In the genomic region with DNA sequence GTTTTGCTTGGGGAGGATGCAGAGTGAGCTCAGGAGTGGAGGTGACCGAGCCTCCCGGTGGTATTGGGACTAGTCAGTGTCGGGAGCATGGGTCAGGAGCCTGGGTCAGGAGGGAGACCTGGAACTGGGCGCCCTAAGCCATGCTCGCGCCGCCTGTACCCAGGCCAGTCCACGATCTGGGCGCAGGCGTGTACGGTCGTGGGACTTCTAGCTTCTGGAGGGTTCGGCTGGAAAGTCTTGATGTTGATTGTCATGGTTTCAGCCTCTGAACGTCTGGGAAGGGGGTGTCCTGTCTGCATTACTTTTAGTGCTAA, we compare ENCODE assay signal across 2 cellular contexts.
TF ChIP-seq lines count a peak whose summit lies in the region.

No MANE protein-coding gene starts in this region.

TF ChIP-seq in GM23338, 12 proteins besides CTCF, POLR2A, EP300 and RAD21:
- TF ChIP-seq, protein P1, sequence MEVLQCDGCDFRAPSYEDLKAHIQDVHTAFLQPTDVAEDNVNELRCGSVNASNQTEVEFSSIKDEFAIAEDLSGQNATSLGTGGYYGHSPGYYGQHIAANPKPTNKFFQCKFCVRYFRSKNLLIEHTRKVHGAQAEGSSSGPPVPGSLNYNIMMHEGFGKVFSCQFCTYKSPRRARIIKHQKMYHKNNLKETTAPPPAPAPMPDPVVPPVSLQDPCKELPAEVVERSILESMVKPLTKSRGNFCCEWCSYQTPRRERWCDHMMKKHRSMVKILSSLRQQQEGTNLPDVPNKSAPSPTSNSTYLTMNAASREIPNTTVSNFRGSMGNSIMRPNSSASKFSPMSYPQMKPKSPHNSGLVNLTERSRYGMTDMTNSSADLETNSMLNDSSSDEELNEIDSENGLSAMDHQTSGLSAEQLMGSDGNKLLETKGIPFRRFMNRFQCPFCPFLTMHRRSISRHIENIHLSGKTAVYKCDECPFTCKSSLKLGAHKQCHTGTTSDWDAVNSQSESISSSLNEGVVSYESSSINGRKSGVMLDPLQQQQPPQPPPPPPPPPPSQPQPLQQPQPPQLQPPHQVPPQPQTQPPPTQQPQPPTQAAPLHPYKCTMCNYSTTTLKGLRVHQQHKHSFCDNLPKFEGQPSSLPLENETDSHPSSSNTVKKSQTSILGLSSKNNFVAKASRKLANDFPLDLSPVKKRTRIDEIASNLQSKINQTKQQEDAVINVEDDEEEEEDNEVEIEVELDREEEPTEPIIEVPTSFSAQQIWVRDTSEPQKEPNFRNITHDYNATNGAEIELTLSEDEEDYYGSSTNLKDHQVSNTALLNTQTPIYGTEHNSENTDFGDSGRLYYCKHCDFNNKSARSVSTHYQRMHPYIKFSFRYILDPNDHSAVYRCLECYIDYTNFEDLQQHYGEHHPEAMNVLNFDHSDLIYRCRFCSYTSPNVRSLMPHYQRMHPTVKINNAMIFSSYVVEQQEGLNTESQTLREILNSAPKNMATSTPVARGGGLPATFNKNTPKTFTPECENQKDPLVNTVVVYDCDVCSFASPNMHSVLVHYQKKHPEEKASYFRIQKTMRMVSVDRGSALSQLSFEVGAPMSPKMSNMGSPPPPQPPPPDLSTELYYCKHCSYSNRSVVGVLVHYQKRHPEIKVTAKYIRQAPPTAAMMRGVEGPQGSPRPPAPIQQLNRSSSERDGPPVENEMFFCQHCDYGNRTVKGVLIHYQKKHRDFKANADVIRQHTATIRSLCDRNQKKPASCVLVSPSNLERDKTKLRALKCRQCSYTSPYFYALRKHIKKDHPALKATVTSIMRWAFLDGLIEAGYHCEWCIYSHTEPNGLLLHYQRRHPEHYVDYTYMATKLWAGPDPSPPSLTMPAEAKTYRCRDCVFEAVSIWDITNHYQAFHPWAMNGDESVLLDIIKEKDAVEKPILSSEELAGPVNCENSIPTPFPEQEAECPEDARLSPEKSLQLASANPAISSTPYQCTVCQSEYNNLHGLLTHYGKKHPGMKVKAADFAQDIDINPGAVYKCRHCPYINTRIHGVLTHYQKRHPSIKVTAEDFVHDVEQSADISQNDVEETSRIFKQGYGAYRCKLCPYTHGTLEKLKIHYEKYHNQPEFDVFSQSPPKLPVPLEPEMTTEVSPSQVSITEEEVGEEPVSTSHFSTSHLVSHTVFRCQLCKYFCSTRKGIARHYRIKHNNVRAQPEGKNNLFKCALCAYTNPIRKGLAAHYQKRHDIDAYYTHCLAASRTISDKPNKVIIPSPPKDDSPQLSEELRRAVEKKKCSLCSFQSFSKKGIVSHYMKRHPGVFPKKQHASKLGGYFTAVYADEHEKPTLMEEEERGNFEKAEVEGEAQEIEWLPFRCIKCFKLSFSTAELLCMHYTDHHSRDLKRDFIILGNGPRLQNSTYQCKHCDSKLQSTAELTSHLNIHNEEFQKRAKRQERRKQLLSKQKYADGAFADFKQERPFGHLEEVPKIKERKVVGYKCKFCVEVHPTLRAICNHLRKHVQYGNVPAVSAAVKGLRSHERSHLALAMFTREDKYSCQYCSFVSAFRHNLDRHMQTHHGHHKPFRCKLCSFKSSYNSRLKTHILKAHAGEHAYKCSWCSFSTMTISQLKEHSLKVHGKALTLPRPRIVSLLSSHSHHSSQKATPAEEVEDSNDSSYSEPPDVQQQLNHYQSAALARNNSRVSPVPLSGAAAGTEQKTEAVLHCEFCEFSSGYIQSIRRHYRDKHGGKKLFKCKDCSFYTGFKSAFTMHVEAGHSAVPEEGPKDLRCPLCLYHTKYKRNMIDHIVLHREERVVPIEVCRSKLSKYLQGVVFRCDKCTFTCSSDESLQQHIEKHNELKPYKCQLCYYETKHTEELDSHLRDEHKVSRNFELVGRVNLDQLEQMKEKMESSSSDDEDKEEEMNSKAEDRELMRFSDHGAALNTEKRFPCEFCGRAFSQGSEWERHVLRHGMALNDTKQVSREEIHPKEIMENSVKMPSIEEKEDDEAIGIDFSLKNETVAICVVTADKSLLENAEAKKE (CRISPR knock-in tag; IDR thresholded peaks at IDR 0.05) = no peak

TF ChIP-seq in SK-N-SH treated with all-trans-retinoic acid at 6 μM for 48 hours, 23 proteins besides CTCF, POLR2A, EP300 and RAD21:
- TF ChIP-seq, protein P2, sequence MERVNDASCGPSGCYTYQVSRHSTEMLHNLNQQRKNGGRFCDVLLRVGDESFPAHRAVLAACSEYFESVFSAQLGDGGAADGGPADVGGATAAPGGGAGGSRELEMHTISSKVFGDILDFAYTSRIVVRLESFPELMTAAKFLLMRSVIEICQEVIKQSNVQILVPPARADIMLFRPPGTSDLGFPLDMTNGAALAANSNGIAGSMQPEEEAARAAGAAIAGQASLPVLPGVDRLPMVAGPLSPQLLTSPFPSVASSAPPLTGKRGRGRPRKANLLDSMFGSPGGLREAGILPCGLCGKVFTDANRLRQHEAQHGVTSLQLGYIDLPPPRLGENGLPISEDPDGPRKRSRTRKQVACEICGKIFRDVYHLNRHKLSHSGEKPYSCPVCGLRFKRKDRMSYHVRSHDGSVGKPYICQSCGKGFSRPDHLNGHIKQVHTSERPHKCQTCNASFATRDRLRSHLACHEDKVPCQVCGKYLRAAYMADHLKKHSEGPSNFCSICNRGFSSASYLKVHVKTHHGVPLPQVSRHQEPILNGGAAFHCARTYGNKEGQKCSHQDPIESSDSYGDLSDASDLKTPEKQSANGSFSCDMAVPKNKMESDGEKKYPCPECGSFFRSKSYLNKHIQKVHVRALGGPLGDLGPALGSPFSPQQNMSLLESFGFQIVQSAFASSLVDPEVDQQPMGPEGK (CRISPR knock-in tag; IDR thresholded peaks at IDR 0.05; ENCODE audit: borderline replicate concordance) = no peak
- TF ChIP-seq, protein P3, sequence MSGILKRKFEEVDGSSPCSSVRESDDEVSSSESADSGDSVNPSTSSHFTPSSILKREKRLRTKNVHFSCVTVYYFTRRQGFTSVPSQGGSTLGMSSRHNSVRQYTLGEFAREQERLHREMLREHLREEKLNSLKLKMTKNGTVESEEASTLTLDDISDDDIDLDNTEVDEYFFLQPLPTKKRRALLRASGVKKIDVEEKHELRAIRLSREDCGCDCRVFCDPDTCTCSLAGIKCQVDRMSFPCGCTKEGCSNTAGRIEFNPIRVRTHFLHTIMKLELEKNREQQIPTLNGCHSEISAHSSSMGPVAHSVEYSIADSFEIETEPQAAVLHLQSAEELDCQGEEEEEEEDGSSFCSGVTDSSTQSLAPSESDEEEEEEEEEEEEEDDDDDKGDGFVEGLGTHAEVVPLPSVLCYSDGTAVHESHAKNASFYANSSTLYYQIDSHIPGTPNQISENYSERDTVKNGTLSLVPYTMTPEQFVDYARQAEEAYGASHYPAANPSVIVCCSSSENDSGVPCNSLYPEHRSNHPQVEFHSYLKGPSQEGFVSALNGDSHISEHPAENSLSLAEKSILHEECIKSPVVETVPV (CRISPR knock-in tag; IDR thresholded peaks at IDR 0.05) = no peak
- TF ChIP-seq ESRRG (CRISPR knock-in tag; IDR thresholded peaks at IDR 0.05) (no peak), OSR1 (CRISPR knock-in tag; IDR thresholded peaks at IDR 0.05) (no peak), SNAI2 (CRISPR knock-in tag; IDR thresholded peaks at IDR 0.05) (no peak), TCF4 (CRISPR knock-in tag; IDR thresholded peaks at IDR 0.05; ENCODE audit: borderline replicate concordance) (no peak), ZFP3 (CRISPR knock-in tag; IDR thresholded peaks at IDR 0.05) (no peak), ZNF8 (CRISPR knock-in tag; IDR thresholded peaks at IDR 0.05) (no peak), GLIS3 (CRISPR knock-in tag; IDR thresholded peaks at IDR 0.05) (no peak), CSDC2 (CRISPR knock-in tag; IDR thresholded peaks at IDR 0.05) (no peak), ARNTL (CRISPR knock-in tag; IDR thresholded peaks at IDR 0.05; ENCODE audit: borderline replicate concordance, low read depth) (no peak), RARB (CRISPR knock-in tag; IDR thresholded peaks at IDR 0.05) (no peak), ISL1 (CRISPR knock-in tag; IDR thresholded peaks at IDR 0.05) (no peak)
- TF ChIP-seq, protein P4, sequence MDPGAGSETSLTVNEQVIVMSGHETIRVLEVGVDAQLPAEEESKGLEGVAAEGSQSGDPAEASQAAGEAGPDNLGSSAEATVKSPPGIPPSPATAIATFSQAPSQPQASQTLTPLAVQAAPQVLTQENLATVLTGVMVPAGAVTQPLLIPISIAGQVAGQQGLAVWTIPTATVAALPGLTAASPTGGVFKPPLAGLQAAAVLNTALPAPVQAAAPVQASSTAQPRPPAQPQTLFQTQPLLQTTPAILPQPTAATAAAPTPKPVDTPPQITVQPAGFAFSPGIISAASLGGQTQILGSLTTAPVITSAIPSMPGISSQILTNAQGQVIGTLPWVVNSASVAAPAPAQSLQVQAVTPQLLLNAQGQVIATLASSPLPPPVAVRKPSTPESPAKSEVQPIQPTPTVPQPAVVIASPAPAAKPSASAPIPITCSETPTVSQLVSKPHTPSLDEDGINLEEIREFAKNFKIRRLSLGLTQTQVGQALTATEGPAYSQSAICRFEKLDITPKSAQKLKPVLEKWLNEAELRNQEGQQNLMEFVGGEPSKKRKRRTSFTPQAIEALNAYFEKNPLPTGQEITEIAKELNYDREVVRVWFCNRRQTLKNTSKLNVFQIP (CRISPR knock-in tag; IDR thresholded peaks at IDR 0.05; ENCODE audit: borderline replicate concordance, low read depth) = no peak
- TF ChIP-seq, protein P5, sequence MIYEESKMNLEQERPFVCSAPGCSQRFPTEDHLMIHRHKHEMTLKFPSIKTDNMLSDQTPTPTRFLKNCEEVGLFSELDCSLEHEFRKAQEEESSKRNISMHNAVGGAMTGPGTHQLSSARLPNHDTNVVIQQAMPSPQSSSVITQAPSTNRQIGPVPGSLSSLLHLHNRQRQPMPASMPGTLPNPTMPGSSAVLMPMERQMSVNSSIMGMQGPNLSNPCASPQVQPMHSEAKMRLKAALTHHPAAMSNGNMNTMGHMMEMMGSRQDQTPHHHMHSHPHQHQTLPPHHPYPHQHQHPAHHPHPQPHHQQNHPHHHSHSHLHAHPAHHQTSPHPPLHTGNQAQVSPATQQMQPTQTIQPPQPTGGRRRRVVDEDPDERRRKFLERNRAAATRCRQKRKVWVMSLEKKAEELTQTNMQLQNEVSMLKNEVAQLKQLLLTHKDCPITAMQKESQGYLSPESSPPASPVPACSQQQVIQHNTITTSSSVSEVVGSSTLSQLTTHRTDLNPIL (CRISPR knock-in tag; IDR thresholded peaks at IDR 0.05; ENCODE audit: low read depth) = no peak
- TF ChIP-seq, protein P6, sequence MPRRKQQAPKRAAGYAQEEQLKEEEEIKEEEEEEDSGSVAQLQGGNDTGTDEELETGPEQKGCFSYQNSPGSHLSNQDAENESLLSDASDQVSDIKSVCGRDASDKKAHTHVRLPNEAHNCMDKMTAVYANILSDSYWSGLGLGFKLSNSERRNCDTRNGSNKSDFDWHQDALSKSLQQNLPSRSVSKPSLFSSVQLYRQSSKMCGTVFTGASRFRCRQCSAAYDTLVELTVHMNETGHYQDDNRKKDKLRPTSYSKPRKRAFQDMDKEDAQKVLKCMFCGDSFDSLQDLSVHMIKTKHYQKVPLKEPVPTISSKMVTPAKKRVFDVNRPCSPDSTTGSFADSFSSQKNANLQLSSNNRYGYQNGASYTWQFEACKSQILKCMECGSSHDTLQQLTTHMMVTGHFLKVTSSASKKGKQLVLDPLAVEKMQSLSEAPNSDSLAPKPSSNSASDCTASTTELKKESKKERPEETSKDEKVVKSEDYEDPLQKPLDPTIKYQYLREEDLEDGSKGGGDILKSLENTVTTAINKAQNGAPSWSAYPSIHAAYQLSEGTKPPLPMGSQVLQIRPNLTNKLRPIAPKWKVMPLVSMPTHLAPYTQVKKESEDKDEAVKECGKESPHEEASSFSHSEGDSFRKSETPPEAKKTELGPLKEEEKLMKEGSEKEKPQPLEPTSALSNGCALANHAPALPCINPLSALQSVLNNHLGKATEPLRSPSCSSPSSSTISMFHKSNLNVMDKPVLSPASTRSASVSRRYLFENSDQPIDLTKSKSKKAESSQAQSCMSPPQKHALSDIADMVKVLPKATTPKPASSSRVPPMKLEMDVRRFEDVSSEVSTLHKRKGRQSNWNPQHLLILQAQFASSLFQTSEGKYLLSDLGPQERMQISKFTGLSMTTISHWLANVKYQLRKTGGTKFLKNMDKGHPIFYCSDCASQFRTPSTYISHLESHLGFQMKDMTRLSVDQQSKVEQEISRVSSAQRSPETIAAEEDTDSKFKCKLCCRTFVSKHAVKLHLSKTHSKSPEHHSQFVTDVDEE (CRISPR knock-in tag; IDR thresholded peaks at IDR 0.05) = no peak
